Comparison of ENCODE assay signal across 2 cellular contexts in the genomic region with DNA sequence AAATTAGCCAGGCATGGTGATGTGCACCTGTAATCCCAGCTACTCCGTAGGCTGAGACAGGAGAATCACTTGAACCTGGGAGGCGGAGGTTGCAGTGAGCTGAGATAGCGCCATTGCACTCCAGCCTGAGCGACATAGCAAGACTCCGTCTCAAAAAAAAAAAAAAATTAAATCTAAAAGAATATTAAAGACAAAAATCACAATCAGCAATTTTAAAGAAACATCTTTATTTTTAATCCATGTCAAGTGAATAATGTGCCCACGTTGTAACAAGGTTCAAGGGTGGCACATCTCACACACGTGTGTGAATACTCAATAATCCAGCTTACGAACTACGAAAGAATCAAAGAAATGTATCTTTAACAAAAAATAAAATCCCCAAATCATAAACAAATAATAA.
A peak's percentile ranks its signal among the peaks of the same experiment; 100 is the strongest.
TF ChIP-seq lines count a peak whose summit lies in the region.

No MANE protein-coding gene starts in this region.

TF ChIP-seq in A549, 52 proteins besides CTCF, POLR2A, EP300 and RAD21:
- TF ChIP-seq MAFK (IDR thresholded peaks at IDR 0.05; ENCODE audit: partially characterized antibody) (peak; percentile 17), GATA3 (IDR thresholded peaks at IDR 0.05; ENCODE audit: borderline replicate concordance) (no peak)

TF ChIP-seq in K562, 482 proteins besides CTCF, POLR2A, EP300 and RAD21:
- peak; percentile 60; the same call in 1 of the 2 replicates for TF ChIP-seq C11orf30 (IDR thresholded peaks at IDR 0.05; ENCODE audit: low read depth)
- peak; percentile 32; the same call in 1 of the 2 replicates for TF ChIP-seq MAFG (tag; conservative IDR thresholded peaks at IDR 0.05)
- TF ChIP-seq ZNF764 (CRISPR knock-in tag; IDR thresholded peaks at IDR 0.05; ENCODE audit: low read depth) = no peak
- no peak for TF ChIP-seq TGIF2 (CRISPR knock-in tag; IDR thresholded peaks at IDR 0.05)
- TF ChIP-seq ZNF324 (CRISPR knock-in tag; IDR thresholded peaks at IDR 0.05) = no peak
- no peak for TF ChIP-seq ATF2 (CRISPR knock-in tag; IDR thresholded peaks at IDR 0.05)
- TF ChIP-seq POU5F1 (IDR thresholded peaks at IDR 0.05; ENCODE audit: borderline replicate concordance, low read depth, low read length, partially characterized antibody) = no peak
- peak; percentile 89 for TF ChIP-seq ZNF316 (IDR thresholded peaks at IDR 0.05)
